Comparison of ENCODE assay signal across 1 cellular context in genomic region chr17:2030779-2031163, GRCh38.
TF ChIP-seq lines count a peak whose summit lies in the region.

No MANE protein-coding gene starts in this region.

TF ChIP-seq in H1, 55 proteins besides CTCF, POLR2A, EP300 and RAD21:
- TF ChIP-seq ATF2 (IDR thresholded peaks at IDR 0.05; ENCODE audit: low read length) (no peak), JUN (IDR thresholded peaks at IDR 0.05; ENCODE audit: low read depth, low read length) (no peak), BACH1 (IDR thresholded peaks at IDR 0.05; ENCODE audit: low read length) (no peak), SIN3A (conservative IDR thresholded peaks at IDR 0.05 in 1 of 2, IDR thresholded peaks at IDR 0.05 in 1 of 2; ENCODE audit: low read depth in 1 of 2, low read length in 2 of 2) (no peak; a peak in 1 of 4 replicates), CHD1 (IDR thresholded peaks at IDR 0.05; ENCODE audit: low read depth, low read length) (no peak), ASH2L (IDR thresholded peaks at IDR 0.05; ENCODE audit: low read length) (no peak), USF2 (IDR thresholded peaks at IDR 0.05; ENCODE audit: low read length) (no peak), TBP (IDR thresholded peaks at IDR 0.05; ENCODE audit: low read depth, low read length) (no peak), SIRT6 (IDR thresholded peaks at IDR 0.05; ENCODE audit: low read length) (no peak), TAF1 (IDR thresholded peaks at IDR 0.05; ENCODE audit: low read depth, low read length) (0 out of 2 replicates have a peak, but pooled peaks have one; percentile 26), CBX5 (IDR thresholded peaks at IDR 0.05; ENCODE audit: low read depth, low read length) (no peak), CHD7 (IDR thresholded peaks at IDR 0.05; ENCODE audit: insufficient replicate concordance, low read length) (no peak), ATF3 (IDR thresholded peaks at IDR 0.05; ENCODE audit: insufficient read depth, low read depth, low read length) (0 out of 2 replicates have a peak, but pooled peaks have one; percentile 8)
